ENCODE assay signal across 8 cellular contexts in genomic region chr11:3866206-3866605, GRCh38. TPM values are rescaled to one million over a fixed set of nuclear protein-coding genes. Genes with fewer than 3 reads are reported as not detected.
DNase-seq lines count a peak whose midpoint lies in the region; ATAC-seq and TF ChIP-seq lines count a peak whose summit lies in the region.

No MANE protein-coding gene starts in this region.

- no peak for TF ChIP-seq EP300 in stomach (IDR thresholded peaks at IDR 0.05)

- H3K36me3 ChIP-seq in heart left ventricle (no peaks in the 10 kb centered on the region), stomach (no peaks in the 10 kb centered on the region)

- peaks cover 13 to 72% (median 52%) of the 10 kb centered on the region in 12 donors for H3K4me1 ChIP-seq in heart left ventricle
- H3K4me1 ChIP-seq in stomach: peaks cover 40 to 89% (median 63%) of the 10 kb centered on the region in 4 donors

- no peaks in the 10 kb centered on the region for H3K27me3 ChIP-seq in heart left ventricle
- H3K27me3 ChIP-seq in stomach: no peaks in the 10 kb centered on the region

- H3K27ac ChIP-seq in heart left ventricle (peak overlapping the region in 10 of 12 donors; percentile 18 to 82 (median 57)), stomach (peak overlapping the region; percentile 18 to 77 (median 63))

- TF ChIP-seq CTCF in heart left ventricle (IDR thresholded peaks at IDR 0.05): no peak
- no peak for TF ChIP-seq CTCF in stomach (IDR thresholded peaks at IDR 0.05)

- 43 to 55% (median 46%) methylated on average over 5 of the region's 5 CpGs for WGBS in heart left ventricle, 4 donors
- 58 to 70% (median 67%) methylated on average over 5 of the region's 5 CpGs for WGBS in stomach, 5 donors

- intact Hi-C loops in heart left ventricle (cut with DNase I) (no loop called here), stomach (cut with DNase I; ENCODE audit: low total_unique reads) (no loop called here)

- DNase-seq in DMS79 (lab: John Stamatoyannopoulos, UW) (peak; percentile 14), DMS79 treated with DMSO at 0.1 percent for 48 hours (lab: John Stamatoyannopoulos, UW) (no peak), SIG-M5 treated with dmso at 0.1 percent for 504 hours (lab: John Stamatoyannopoulos, UW; ENCODE audit: unreplicated experiment) (peak; percentile 45), heart left ventricle (peak in 3 of 5 donors; percentile 34 to 61 (median 45)), stomach (peak; percentile 29), NCI-H82 (lab: John Stamatoyannopoulos, UW) (no peak), DMS153 (lab: John Stamatoyannopoulos, UW) (no peak)

- ATAC-seq in heart left ventricle (peak; percentile 53 to 81 (median 72)), GM21737 (IDR thresholded peaks at IDR 0.05; ENCODE audit: unreplicated experiment) (no peak)

- H3K9me3 ChIP-seq in heart left ventricle (no peaks in the 10 kb centered on the region), stomach (no peaks in the 10 kb centered on the region)

- H3K4me3 ChIP-seq in heart left ventricle (no peak overlapping the region), stomach (no peak overlapping the region)

- TF ChIP-seq POLR2A in heart left ventricle (IDR thresholded peaks at IDR 0.05): no peak
- no peak for TF ChIP-seq POLR2A in stomach (IDR thresholded peaks at IDR 0.05)

RNA-seq across cellular contexts. Expression of gene STIM1, which starts 10.7 kb away (rescaled TPM):
- total RNA-seq in heart left ventricle: 10 to 100 TPM; 24.4 to 42.9 (median 28.9) TPM
- 10 to 100 TPM; 13.2 to 36.2 TPM for polyA plus RNA-seq in heart left ventricle
- total RNA-seq in stomach: 10 to 100 TPM; 21.4 to 70.7 (median 49.8) TPM
- polyA plus RNA-seq in stomach: 10 to 100 TPM in 1 of 3 donors, 1 to 10 TPM in 2; 8.7 to 17.1 (median 9.8) TPM

RNA-seq across cellular contexts. Expression of gene RHOG, which starts 25.4 kb away (rescaled TPM):
- total RNA-seq in heart left ventricle (10 to 100 TPM; 17.9 to 69.1 (median 30.1) TPM), stomach (100 to 1,000 TPM in 1 of 5 donors, 10 to 100 TPM in 3, 1 to 10 TPM in 1; 5.9 to 101 (median 26.7) TPM)
- polyA plus RNA-seq in heart left ventricle (10 to 100 TPM; 23.0 to 50.4 TPM), stomach (10 to 100 TPM; 39.8 to 55.5 (median 50.9) TPM)

RNA-seq across cellular contexts. Expression of gene PGAP2, which starts 57.8 kb away (rescaled TPM):
- total RNA-seq in heart left ventricle (10 to 100 TPM; 17.6 to 31.7 (median 23.3) TPM), stomach (10 to 100 TPM in 4 of 5 donors, 1 to 10 TPM in 1; 4.7 to 18.3 (median 13.6) TPM)
- polyA plus RNA-seq in heart left ventricle (10 to 100 TPM; 12.9 to 17.3 TPM), stomach (10 to 100 TPM in 2 of 3 donors, 1 to 10 TPM in 1; 8.7 to 23.8 (median 11.8) TPM)

Comparison
In these comparisons a context has a peak if more than half of its experiments do, and no peak if none do; other contexts are left out.
1. DNase-seq: peak in DMS79 (single experiment), SIG-M5 treated with dmso at 0.1 percent for 504 hours (single experiment), heart left ventricle (3 of 5) and stomach (single experiment); none in DMS79 treated with DMSO at 0.1 percent for 48 hours (single experiment), NCI-H82 (single experiment) and DMS153 (single experiment).